Comparison of ENCODE assay signal across 11 cellular contexts in genomic region chr15:75928680-75929608, GRCh38. TPM values are rescaled to one million over a fixed set of nuclear protein-coding genes. Genes with fewer than 3 reads are reported as not detected.
A peak's percentile ranks its signal among the peaks of the same experiment; 100 is the strongest.
DNase-seq lines count a peak whose midpoint lies in the region; ATAC-seq and TF ChIP-seq lines count a peak whose summit lies in the region.
"Had no signal": no experiment of that assay in that cellular context is flagged by ENCODE, and none has a peak within 500 bp of the region (broad histone marks: within the 10 kb centered on the region; RNA-seq: fewer than 3 reads in every experiment).

No MANE protein-coding gene starts in this region.

- no peaks in the 10 kb centered on the region for H3K4me1 ChIP-seq in PC-9 (replicated peaks; ENCODE audit: insufficient read depth)
- H3K4me1 ChIP-seq: adrenal gland had no signal

- CTCF ChIA-PET in PC-9 (lab: Charles Lee) = interaction anchor here (0.6 to 1.1 kb wide), 5 partner anchors 26 to 220 kb away, joined by 3 to 6 read pairs (median 5); partner anchors contain the start of gene FBXO22

- H3K4me2 ChIP-seq in PC-9 = no peak overlapping the region

- no peak overlapping the region for H3K27ac ChIP-seq in PC-9
- H3K27ac ChIP-seq: adrenal gland, SK-N-MC had no signal

- peaks cover 7% of the 10 kb centered on the region for H4K20me1 ChIP-seq in PC-9 (ENCODE audit: insufficient read depth)

- DNase-seq in AG09309 (ENCODE audit: low read depth) (no peak), PC-9 (no peak), germinal center (ENCODE audit: low spot score) (peak; percentile 9), immature natural killer cell (no peak), glomerular visceral epithelial cell (ENCODE audit: extremely low spot score) (no peak)
- no peak for DNase-seq in activated naive CD4-positive, alpha-beta T cell treated with Interleukin-2 at 50 U/mL for 16 hours

- no TSS peak for BruUV-seq in PC-9 (replicated peaks; lab: Mats Ljungman, UMichigan)

- peak overlapping the region in 1 of 6 donors; percentile 36 for H3K27ac Mint-ChIP-seq in immature natural killer cell
- H3K27ac Mint-ChIP-seq: mesothelial cell of epicardium had no signal

- no peaks in the 10 kb centered on the region for H3K9me3 Mint-ChIP-seq in immature natural killer cell
- H3K9me3 Mint-ChIP-seq: mesothelial cell of epicardium had no signal

- H3K4me3 ChIP-seq in AG09309 (ENCODE audit: control insufficient read depth, low read depth, low read length) (no peak overlapping the region), GM12875 (ENCODE audit: low read depth, low read length) (no peak overlapping the region), PC-9 (no peak overlapping the region)
- H3K4me3 ChIP-seq: adrenal gland, SK-N-MC had no signal

- ATAC-seq in GM19463 (IDR thresholded peaks at IDR 0.05; ENCODE audit: unreplicated experiment) = no peak

- no peaks in the 10 kb centered on the region for H3K79me2 ChIP-seq in PC-9 (ENCODE audit: low read depth)

- H3F3A ChIP-seq in PC-9 (ENCODE audit: insufficient read depth, low read depth) = no peaks in the 10 kb centered on the region

- H3K9me2 ChIP-seq in PC-9 (ENCODE audit: insufficient read depth) = no peaks in the 10 kb centered on the region

- intact Hi-C loops in PC-9 (cut with micrococcal nuclease; ENCODE audit: unreplicated experiment) = loop anchor here (5.0 kb wide), 1 partner anchor 208 kb away; no protein-coding TSS in a partner anchor

- no peaks in the 10 kb centered on the region for H3K9me3 ChIP-seq in PC-9 (ENCODE audit: insufficient read depth, low read depth)
- H3K9me3 ChIP-seq: adrenal gland had no signal

- H3K4me3 Mint-ChIP-seq in immature natural killer cell = no peak overlapping the region
- H3K4me3 Mint-ChIP-seq: mesothelial cell of epicardium had no signal

- H3K36me3 ChIP-seq in PC-9 (ENCODE audit: low read depth) = peaks cover 29% of the 10 kb centered on the region

- no peak overlapping the region for H2AFZ ChIP-seq in PC-9

- TF ChIP-seq CTCF in AG09309 (IDR thresholded peaks at IDR 0.05; ENCODE audit: control insufficient read depth, insufficient read depth, low read depth, low read length, missing control alignments) (peak; percentile 28), GM12875 (IDR thresholded peaks at IDR 0.05; ENCODE audit: borderline replicate concordance, insufficient read depth, low read depth, low read length) (peak; percentile 73; the same call in 1 of the 2 replicates), PC-9 (conservative IDR thresholded peaks at IDR 0.05) (peak; percentile 47)

- H3K4me1 Mint-ChIP-seq in immature natural killer cell = peaks cover 51 to 75% of the 10 kb centered on the region in 2 donors

- peaks cover 1 to 2% (median 2%) of the 10 kb centered on the region in 3 donors for H3K27me3 Mint-ChIP-seq in immature natural killer cell (ENCODE audit: low read depth in 3 of 3)

- H3K27me3 ChIP-seq in PC-9 (ENCODE audit: insufficient read depth, low read depth) = no peaks in the 10 kb centered on the region
- H3K27me3 ChIP-seq: adrenal gland had no signal

- H3K36me3 Mint-ChIP-seq in immature natural killer cell = peaks cover 10 to 36% (median 13%) of the 10 kb centered on the region in 3 donors

- POLR2A ChIA-PET in PC-9 (lab: Charles Lee; ENCODE audit: unreplicated experiment) = no interaction called here

RNA-seq across cellular contexts. Expression of gene FBXO22, which starts 25.3 kb away (rescaled TPM):
- total RNA-seq in PC-9 (2021) = 37.5 and 47.9 TPM in 2 replicates
- polyA plus RNA-seq in immature natural killer cell = 10 to 100 TPM; 11.5 to 13.8 (median 12.7) TPM
